ENCODE assay signal across 24 cellular contexts in the genomic region with DNA sequence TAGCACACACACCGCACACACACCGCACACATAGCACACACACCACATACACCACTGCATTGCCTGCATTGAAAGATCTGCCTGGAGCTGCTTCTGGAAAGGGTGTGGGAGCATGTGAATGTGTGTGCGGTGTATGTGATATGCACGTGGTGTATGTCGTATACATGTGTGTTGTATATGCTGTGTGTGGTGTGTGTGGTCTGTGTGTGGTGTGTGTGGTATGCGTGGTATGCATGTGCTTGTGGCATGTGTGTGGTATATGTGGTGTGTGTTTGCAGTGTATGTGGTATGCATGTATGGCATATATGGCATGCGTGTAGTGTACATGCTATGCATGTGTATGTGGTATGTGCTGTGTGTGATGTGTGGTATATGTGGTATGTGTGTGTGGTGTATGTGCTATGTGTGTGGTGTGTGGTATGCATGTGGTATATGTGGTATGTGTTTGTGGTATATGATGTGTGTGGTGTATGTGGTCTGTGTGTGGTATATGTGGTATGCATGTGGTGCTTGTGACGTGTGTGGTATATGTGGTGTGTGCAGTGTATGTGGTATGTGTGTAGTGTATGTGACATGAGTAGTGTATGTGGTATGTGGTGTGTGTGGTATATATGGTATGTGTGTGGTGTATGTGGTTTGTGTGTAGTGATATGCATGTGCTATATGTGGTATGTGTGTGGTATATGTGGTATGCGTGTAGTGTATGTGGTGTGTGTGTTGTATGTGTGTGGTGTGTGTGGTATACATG.
DNase-seq lines count a peak whose midpoint lies in the region; ATAC-seq, FAIRE-seq and TF ChIP-seq lines count a peak whose summit lies in the region.
"Had no signal": no experiment of that assay in that cellular context is flagged by ENCODE, and none has a peak within 500 bp of the region (broad histone marks: within the 10 kb centered on the region; RNA-seq: fewer than 3 reads in every experiment).

No MANE protein-coding gene starts in this region.

- H2AK5ac ChIP-seq in H9 (ENCODE audit: insufficient read length, low read length), result no peak overlapping the region
- H2AK5ac ChIP-seq in neuronal stem cell (ENCODE audit: low read depth, low read length), result no peak overlapping the region

- H2BK12ac ChIP-seq in H9 (ENCODE audit: insufficient read length, low read depth, low read length), result no peak overlapping the region
- peak overlapping the region; percentile 46 for H2BK12ac ChIP-seq in neuronal stem cell (ENCODE audit: low read length)

- H4K20me1 ChIP-seq in H9 (ENCODE audit: control insufficient read depth, insufficient read depth, insufficient read length), result no peaks in the 10 kb centered on the region
- H4K20me1 ChIP-seq: BLaER1 had no signal

- H3K79me1 ChIP-seq in H9 (ENCODE audit: insufficient read depth, low read depth, low read length, poor library complexity, severe bottlenecking), result no peaks in the 10 kb centered on the region
- peaks cover 2% of the 10 kb centered on the region for H3K79me1 ChIP-seq in neuronal stem cell (ENCODE audit: low read depth, low read length)

- no peak overlapping the region for H2BK15ac ChIP-seq in H9 (ENCODE audit: low read depth, low read length)
- H2BK15ac ChIP-seq in neuronal stem cell (ENCODE audit: low read length), result no peak overlapping the region

- no peaks in the 10 kb centered on the region for H3K9me3 ChIP-seq in H9 (ENCODE audit: control insufficient read depth, low read depth, low read length)
- peaks cover 0 to 8% of the 10 kb centered on the region in 2 donors for H3K9me3 ChIP-seq in neuronal stem cell (replicated peaks in 1 of 2; ENCODE audit: control insufficient read depth in 2 of 2, insufficient read depth in 1 of 2, low read depth in 1 of 2, low read length in 2 of 2)
- H3K9me3 ChIP-seq in heart right ventricle, result peaks cover 0 to 4% (median 0%) of the 10 kb centered on the region in 11 donors
- H3K9me3 ChIP-seq: BLaER1, Caco-2, Peyer's patch had no signal

- H3K18ac ChIP-seq in H9 (ENCODE audit: insufficient read length, low read depth, low read length) (no peak overlapping the region), neuronal stem cell (ENCODE audit: low read length) (no peak overlapping the region)

- H3K4ac ChIP-seq in H9 (ENCODE audit: low read depth, low read length), result no peak overlapping the region
- H3K4ac ChIP-seq in neuronal stem cell (ENCODE audit: low read length), result no peak overlapping the region

- H4K8ac ChIP-seq in H9 (replicated peaks; ENCODE audit: insufficient read length, low read depth, low read length) (peak overlapping the region; percentile 8), neuronal stem cell (ENCODE audit: low read depth, low read length) (peak overlapping the region; percentile 78)

- H3K56ac ChIP-seq in H9 (ENCODE audit: insufficient read length, low read depth, low read length), result no peak overlapping the region

- H3K14ac ChIP-seq in H9 (ENCODE audit: insufficient read depth, low read length) (no peak overlapping the region), neuronal stem cell (ENCODE audit: low read length) (peak overlapping the region; percentile 72)

- no peak overlapping the region for H3K23ac ChIP-seq in H9 (ENCODE audit: insufficient read length, low read depth, low read length)
- peak overlapping the region; percentile 14 for H3K23ac ChIP-seq in neuronal stem cell (ENCODE audit: low read depth, low read length, poor library complexity)

- H3K4me3 ChIP-seq in dorsolateral prefrontal cortex (no peak overlapping the region), neuronal stem cell (ENCODE audit: low read length in 2 of 2) (peak overlapping the region in 1 of 2 donors; percentile 37), heart right ventricle (no peak overlapping the region)
- H3K4me3 ChIP-seq: BLaER1, GM23248, Peyer's patch had no signal

- H3K27ac ChIP-seq in H9 (ENCODE audit: insufficient read length, low read depth, low read length) (no peak overlapping the region), dorsolateral prefrontal cortex (peak overlapping the region in 30 of 59 donors; percentile 4 to 87 (median 70)), neuronal stem cell (replicated peaks; ENCODE audit: low read length) (no peak overlapping the region), heart right ventricle (no peak overlapping the region)
- H3K27ac ChIP-seq: BLaER1, GM23248, Peyer's patch had no signal

- in situ Hi-C loops in ACHN (cut with HindIII; ENCODE audit: low pct_ligation_motif_present, low pct_unique_long_range_greater_than_20kb, low sequenced_read_pairs), result no loop called here

- no peaks in the 10 kb centered on the region for H3K36me3 ChIP-seq in neuronal stem cell (replicated peaks in 1 of 2; ENCODE audit: control insufficient read depth in 2 of 2, insufficient read depth in 2 of 2, low read length in 2 of 2)
- H3K36me3 ChIP-seq in heart right ventricle, result no peaks in the 10 kb centered on the region
- H3K36me3 ChIP-seq: BLaER1, Peyer's patch had no signal

- H3K27me3 ChIP-seq in H9 (ENCODE audit: insufficient read depth, low read length), result no peaks in the 10 kb centered on the region
- H3K27me3 ChIP-seq in dorsolateral prefrontal cortex, result no peaks in the 10 kb centered on the region
- peaks cover 0 to 30% (median 3%) of the 10 kb centered on the region in 3 experiments for H3K27me3 ChIP-seq in neuronal stem cell (ENCODE audit: control insufficient read depth in 3 of 3, insufficient read depth in 3 of 3, low read depth in 1 of 3, low read length in 3 of 3)
- peaks cover 0 to 15% (median 0%) of the 10 kb centered on the region in 7 donors for H3K27me3 ChIP-seq in heart right ventricle
- H3K27me3 ChIP-seq: Peyer's patch had no signal

- no peak overlapping the region for H2BK120ac ChIP-seq in H9 (ENCODE audit: low read depth, low read length, poor library complexity, severe bottlenecking)
- no peak overlapping the region for H2BK120ac ChIP-seq in neuronal stem cell (ENCODE audit: low read depth, low read length)

- no peak for ATAC-seq in heart right ventricle

- H4K5ac ChIP-seq in H9 (ENCODE audit: insufficient read length, low read depth, low read length), result no peak overlapping the region

- H3K9me3 Mint-ChIP-seq in H9, result peaks cover 0 to 2% of the 10 kb centered on the region in 2 experiments; a peak in 2 of 5 replicates

- no peak for DNase-seq in H9
- DNase-seq in HTR-8/SVneo (ENCODE audit: insufficient read length, low spot score), result no peak
- DNase-seq in dorsolateral prefrontal cortex, result no peak
- DNase-seq in neuronal stem cell (ENCODE audit: low spot score), result no peak
- no peak for DNase-seq in stimulated activated CD4-positive, alpha-beta T cell treated with anti-CD3 and anti-CD28 coated beads, Interleukin-15, amount 100 ng/mL, for 24 hours
- DNase-seq in islet precursor cell, result no peak
- no peak for DNase-seq in ACHN
- no peak for DNase-seq in heart right ventricle
- DNase-seq: Caco-2; CD4-positive, alpha-beta memory T cell; DMS 273 treated with DMSO at 0.1 percent for 48 hours; DMS79 treated with DMSO at 0.1 percent for 48 hours; GM23248; HCEC 1CT; MM.1S; NCI-H1092 treated with DMSO at 0.1 percent for 48 hours; NCI-H146; NCI-H2029 treated with DMSO at 0.1 percent for 48 hours; NCI-H345; NCI-H524; NCI-H82 had no signal

- no peaks in the 10 kb centered on the region for H3K79me2 ChIP-seq in H9 (ENCODE audit: insufficient read depth, low read length)

- H3K4me1 ChIP-seq in H9 (ENCODE audit: insufficient read depth, low read length) (no peaks in the 10 kb centered on the region; the same call in 1 of the 2 replicates), neuronal stem cell (ENCODE audit: control insufficient read depth in 2 of 2, insufficient read depth in 1 of 2, low read depth in 1 of 2, low read length in 2 of 2) (peaks cover 0 to 6% of the 10 kb centered on the region in 2 donors), heart right ventricle (no peaks in the 10 kb centered on the region)
- H3K4me1 ChIP-seq: Peyer's patch had no signal

- intact Hi-C loops in dorsolateral prefrontal cortex (cut with DNase I) (no loop called here), heart right ventricle (cut with DNase I) (no loop called here)

- 100% methylated on average over 1 of the region's 9 CpGs for WGBS in H9 (ENCODE audit: extremely low coverage, insufficient read length, low lambda C conversion rate)
- 100% methylated on average over 1 of the region's 9 CpGs; no CpG with 5 or more reads in 1 of the 2 donors for WGBS in neuronal stem cell (ENCODE audit: extremely low coverage in 2 of 2, insufficient read length in 2 of 2, insufficient replicate concordance in 1 of 2), 2 donors
- 95 to 98% methylated on average over 9 of the region's 9 CpGs for WGBS in heart right ventricle, 2 donors

- H2AFZ ChIP-seq in H9 (ENCODE audit: low read length) (no peak overlapping the region), neuronal stem cell (ENCODE audit: low read length) (no peak overlapping the region)
- H2AFZ ChIP-seq: GM23248 had no signal

- H4K91ac ChIP-seq in H9 (ENCODE audit: insufficient read length, low read depth, low read length) (no peak overlapping the region), neuronal stem cell (ENCODE audit: low read depth, low read length, poor library complexity) (peak overlapping the region; percentile 34)

- no peak overlapping the region for H2BK5ac ChIP-seq in H9 (ENCODE audit: insufficient read length, low read length)
- H2BK5ac ChIP-seq in neuronal stem cell (ENCODE audit: low read length), result no peak overlapping the region

- H3K4me1 Mint-ChIP-seq in H9, result peaks cover 18 to 23% of the 10 kb centered on the region in 2 experiments
- H3K4me1 Mint-ChIP-seq: CD4-positive, alpha-beta memory T cell had no signal

- H3K4me2 ChIP-seq in H9 (ENCODE audit: insufficient read depth, insufficient read length, low read length), result no peak overlapping the region
- no peak overlapping the region for H3K4me2 ChIP-seq in neuronal stem cell (ENCODE audit: insufficient read depth, low read length, poor library complexity, severe bottlenecking)
- H3K4me2 ChIP-seq: BLaER1 had no signal

- peaks cover 3 to 7% (median 4%) of the 10 kb centered on the region in 3 experiments; a peak in 5 of 7 replicates for H3K36me3 Mint-ChIP-seq in H9 (ENCODE audit: insufficient read depth in 1 of 3, low read depth in 3 of 3)

- no peaks in the 10 kb centered on the region for H3K23me2 ChIP-seq in H9 (ENCODE audit: insufficient read length, low read depth, low read length, poor library complexity, severe bottlenecking)

- H3K4me3 Mint-ChIP-seq in H9, result no peak overlapping the region
- H3K4me3 Mint-ChIP-seq: CD4-positive, alpha-beta memory T cell had no signal

- no peak overlapping the region for H2BK20ac ChIP-seq in H9 (ENCODE audit: low read depth, low read length, poor library complexity, severe bottlenecking)

- no peak overlapping the region for H3K9ac ChIP-seq in H9 (ENCODE audit: extremely low read depth, insufficient read length, low read length)
- H3K9ac ChIP-seq in neuronal stem cell (ENCODE audit: low read depth, low read length, poor library complexity), result no peak overlapping the region
- H3K9ac ChIP-seq: BLaER1, GM23248 had no signal

- H3K27me3 Mint-ChIP-seq in H9 (ENCODE audit: low read depth), result peaks cover 18% of the 10 kb centered on the region
- H3K27me3 Mint-ChIP-seq: CD4-positive, alpha-beta memory T cell had no signal

- H3K27ac Mint-ChIP-seq in H9, result no peak overlapping the region
- H3K27ac Mint-ChIP-seq: CD4-positive, alpha-beta memory T cell had no signal

- no peak overlapping the region for H3T11ph ChIP-seq in H9 (ENCODE audit: low read length)

- TF ChIP-seq CTCF in H9 (conservative IDR thresholded peaks at IDR 0.05) (no peak), dorsolateral prefrontal cortex (IDR thresholded peaks at IDR 0.05 in 54 of 56, conservative IDR thresholded peaks at IDR 0.05 in 2 of 56; ENCODE audit: low read depth in 1 of 56, partially characterized antibody in 56 of 56) (no peak), heart right ventricle (IDR thresholded peaks at IDR 0.05) (no peak)

- peak; percentile 91 for FAIRE-seq in HTR-8/SVneo (lab: Jason Lieb, UNC)
- FAIRE-seq: GM18507 had no signal

Comparison
In these comparisons a context has a peak if more than half of its experiments do, and no peak if none do; other contexts are left out.
1. H3K27ac ChIP-seq: peak in dorsolateral prefrontal cortex (30 of 59); none in H9 (single experiment), neuronal stem cell (single experiment) and heart right ventricle (0 of 10).